Comparison of ENCODE assay signal across 25 cellular contexts in genomic region chr2:75582840-75583239, GRCh38. TPM values are rescaled to one million over a fixed set of nuclear protein-coding genes. Genes with fewer than 3 reads are reported as not detected.
"Had no signal": no experiment of that assay in that cellular context is flagged by ENCODE, and none has a peak within 500 bp of the region (broad histone marks: within the 10 kb centered on the region; RNA-seq: fewer than 3 reads in every experiment).

No MANE protein-coding gene starts in this region.

- H3K36me3 Mint-ChIP-seq: activated CD8-positive, alpha-beta memory T cell treated with anti-CD3 and anti-CD28 coated beads, Interleukin-2, amount 10 ng/mL, durations not matched to agents 7 days and 5 days; activated naive CD4-positive, alpha-beta T cell treated with anti-CD3 and anti-CD28 coated beads, Interleukin-2, amount 10 ng/mL, durations not matched to agents 7 days and 5 days; stimulated activated memory B cell treated with anti-CD40 and anti-IgM and Interleukin-4, amounts not matched to agents 10 μg/mL and 1 μg/mL and 100 μg/mL, for 72 hours had no signal

- H3K27ac Mint-ChIP-seq: activated CD4-positive, alpha-beta T cell treated with anti-CD3 and anti-CD28 coated beads, Interleukin-2, amount 10 ng/mL, durations not matched to agents 7 days and 5 days; activated CD8-positive, alpha-beta memory T cell treated with anti-CD3 and anti-CD28 coated beads, Interleukin-2, amount 10 ng/mL, durations not matched to agents 7 days and 5 days; activated CD8-positive, alpha-beta T cell treated with anti-CD3 and anti-CD28 coated beads for 36 hours; activated naive CD4-positive, alpha-beta T cell treated with anti-CD3 and anti-CD28 coated beads, Interleukin-2, amount 10 ng/mL, durations not matched to agents 7 days and 5 days; dendritic cell treated with granulocyte-macrophage colony-stimulating factor and Interleukin-4, amounts not matched to agents 40 ng/mL and 50 ng/mL, for 4 days; nephron; stimulated activated memory B cell treated with anti-CD40 and anti-IgM and Interleukin-4, amounts not matched to agents 10 μg/mL and 1 μg/mL and 100 μg/mL, for 72 hours had no signal

- H2AFZ ChIP-seq: hepatocyte, parathyroid adenoma had no signal

- H3K4me1 Mint-ChIP-seq: activated CD4-positive, alpha-beta T cell treated with anti-CD3 and anti-CD28 coated beads, Interleukin-2, amount 10 ng/mL, durations not matched to agents 7 days and 5 days; activated CD8-positive, alpha-beta memory T cell treated with anti-CD3 and anti-CD28 coated beads, Interleukin-2, amount 10 ng/mL, durations not matched to agents 7 days and 5 days; activated naive CD4-positive, alpha-beta T cell treated with anti-CD3 and anti-CD28 coated beads, Interleukin-2, amount 10 ng/mL, durations not matched to agents 7 days and 5 days; nephron; stimulated activated memory B cell treated with anti-CD40 and anti-IgM and Interleukin-4, amounts not matched to agents 10 μg/mL and 1 μg/mL and 100 μg/mL, for 72 hours had no signal

- DNase-seq: activated CD4-positive, alpha-beta T cell treated with anti-CD3 and anti-CD28 coated beads, Interleukin-2, amount 10 ng/mL, durations not matched to agents 7 days and 5 days; activated CD4-positive, CD25-positive, alpha-beta regulatory T cell treated with anti-CD3 and anti-CD28 coated beads, Interleukin-2, amount 50 U/mL, for 72 hours; activated CD8-positive, alpha-beta memory T cell treated with anti-CD3 and anti-CD28 coated beads, Interleukin-2, amount 10 ng/mL, durations not matched to agents 7 days and 5 days; activated CD8-positive, alpha-beta T cell treated with anti-CD3 and anti-CD28 coated beads for 36 hours; activated effector memory CD4-positive, alpha-beta T cell treated with anti-CD3 and anti-CD28 coated beads, Interleukin-2, amount 50 U/mL, for 16 hours; activated naive CD4-positive, alpha-beta T cell treated with anti-CD3 and anti-CD28 coated beads, Interleukin-2, amount 10 ng/mL, durations not matched to agents 7 days and 5 days; activated T-cell treated with anti-CD3 and anti-CD28 coated beads for 4 hours; body of pancreas; caudate nucleus; effector CD4-positive, alpha-beta T cell; foreskin melanocyte; left ventricle myocardium superior; mesenchymal stem cell; small intestine; stimulated activated CD4-positive, alpha-beta T cell treated with anti-CD3 and anti-CD28 coated beads, Interleukin-15, amount 100 ng/mL, for 24 hours; transverse colon; WERI-Rb-1 had no signal

- H3K27me3 ChIP-seq: body of pancreas, hepatocyte, neutrophil, transverse colon had no signal

- H3K4me2 ChIP-seq: hepatocyte had no signal

- H3K4me3 ChIP-seq: body of pancreas, hepatocyte, transverse colon had no signal

- H3K36me3 ChIP-seq: neutrophil, transverse colon, WERI-Rb-1 had no signal

- H3K9ac ChIP-seq: parathyroid adenoma had no signal

- FAIRE-seq: urothelium cell line had no signal

- ATAC-seq: activated CD8-positive, alpha-beta memory T cell treated with anti-CD3 and anti-CD28 coated beads, Interleukin-2, amount 10 ng/mL, durations not matched to agents 7 days and 5 days; activated CD8-positive, alpha-beta T cell treated with anti-CD3 and anti-CD28 coated beads for 36 hours; body of pancreas; left ventricle myocardium superior; sciatic nerve; stimulated activated memory B cell treated with anti-CD40 and anti-IgM and Interleukin-4, amounts not matched to agents 10 μg/mL and 1 μg/mL and 100 μg/mL, for 72 hours had no signal

- H3K4me3 Mint-ChIP-seq: activated CD4-positive, alpha-beta T cell treated with anti-CD3 and anti-CD28 coated beads, Interleukin-2, amount 10 ng/mL, durations not matched to agents 7 days and 5 days; activated CD8-positive, alpha-beta memory T cell treated with anti-CD3 and anti-CD28 coated beads, Interleukin-2, amount 10 ng/mL, durations not matched to agents 7 days and 5 days; activated CD8-positive, alpha-beta T cell treated with anti-CD3 and anti-CD28 coated beads for 36 hours; activated naive CD4-positive, alpha-beta T cell treated with anti-CD3 and anti-CD28 coated beads, Interleukin-2, amount 10 ng/mL, durations not matched to agents 7 days and 5 days; dendritic cell treated with granulocyte-macrophage colony-stimulating factor and Interleukin-4, amounts not matched to agents 40 ng/mL and 50 ng/mL, for 4 days; nephron; stimulated activated memory B cell treated with anti-CD40 and anti-IgM and Interleukin-4, amounts not matched to agents 10 μg/mL and 1 μg/mL and 100 μg/mL, for 72 hours had no signal

- H3K79me2 ChIP-seq: hepatocyte, parathyroid adenoma had no signal

- H3K27ac ChIP-seq: body of pancreas, hepatocyte, neutrophil, parathyroid adenoma, transverse colon, WERI-Rb-1 had no signal

- H3K9me3 Mint-ChIP-seq: activated CD4-positive, alpha-beta T cell treated with anti-CD3 and anti-CD28 coated beads, Interleukin-2, amount 10 ng/mL, durations not matched to agents 7 days and 5 days; activated CD8-positive, alpha-beta T cell treated with anti-CD3 and anti-CD28 coated beads for 36 hours; activated naive CD4-positive, alpha-beta T cell treated with anti-CD3 and anti-CD28 coated beads, Interleukin-2, amount 10 ng/mL, durations not matched to agents 7 days and 5 days; dendritic cell treated with granulocyte-macrophage colony-stimulating factor and Interleukin-4, amounts not matched to agents 40 ng/mL and 50 ng/mL, for 4 days; stimulated activated memory B cell treated with anti-CD40 and anti-IgM and Interleukin-4, amounts not matched to agents 10 μg/mL and 1 μg/mL and 100 μg/mL, for 72 hours had no signal

- H3K27me3 Mint-ChIP-seq: activated naive CD4-positive, alpha-beta T cell treated with anti-CD3 and anti-CD28 coated beads, Interleukin-2, amount 10 ng/mL, durations not matched to agents 7 days and 5 days had no signal

- H3K4me1 ChIP-seq: parathyroid adenoma, transverse colon had no signal

- H3K9me3 ChIP-seq: body of pancreas, neutrophil, transverse colon had no signal

RNA-seq across cellular contexts. Expression of gene EVA1A, which starts 22.1 kb away (rescaled TPM):
- total RNA-seq: activated CD8-positive, alpha-beta memory T cell treated with anti-CD3 and anti-CD28 coated beads, Interleukin-2, amount 10 ng/mL, durations not matched to agents 7 days and 5 days; transverse colon had no signal
